21 cellular contexts compared by ENCODE assay signal in genomic region chr6:28002181-28002580, GRCh38.
"Had no signal": no experiment of that assay in that cellular context is flagged by ENCODE, and none has a peak within 500 bp of the region (broad histone marks: within the 10 kb centered on the region; RNA-seq: fewer than 3 reads in every experiment).

No MANE protein-coding gene starts in this region.

- FAIRE-seq: kidney had no signal

- DNase-seq: activated CD4-positive, alpha-beta memory T cell treated with anti-CD3 and anti-CD28 coated beads, Interleukin-2, amount 10 ng/mL, durations not matched to agents 7 days and 5 days; activated CD4-positive, alpha-beta T cell treated with anti-CD3 and anti-CD28 coated beads for 48 hours; activated CD4-positive, CD25-positive, alpha-beta regulatory T cell; activated CD8-positive, alpha-beta memory T cell treated with anti-CD3 and anti-CD28 coated beads, Interleukin-2, amount 10 ng/mL, durations not matched to agents 7 days and 5 days; activated naive CD4-positive, alpha-beta T cell treated with anti-CD3 and anti-CD28 coated beads for 36 hours; activated naive CD8-positive, alpha-beta T cell treated with anti-CD3 and anti-CD28 coated beads, Interleukin-2, amount 50 U/mL, for 24 hours; activated T-cell treated with anti-CD3 and anti-CD28 coated beads, Interleukin-2, amount 50 U/mL, for 24 hours; anterior cingulate cortex; colonic mucosa; endodermal cell; gastrocnemius medialis; heart left ventricle; kidney; mesenchymal stem cell; nucleus accumbens; posterior cingulate gyrus; stimulated activated CD4-positive, alpha-beta T cell treated with anti-CD3 and anti-CD28 coated beads, Interleukin-12 subunit alpha, Interleukin-12 subunit beta, amount 100 ng/mL, for 4 hours; stimulated activated CD4-positive, alpha-beta T cell treated with anti-CD3 and anti-CD28 coated beads, Interleukin-1b, Interleukin-23, amount 100 ng/mL, for 48 hours; stimulated activated CD8-positive, alpha-beta memory T cell treated with anti-CD3 and anti-CD28 coated beads, Interleukin-4, amount 100 ng/mL, for 48 hours; stimulated activated naive CD4-positive, alpha-beta T cell; T1000 had no signal
